In the genomic region with DNA sequence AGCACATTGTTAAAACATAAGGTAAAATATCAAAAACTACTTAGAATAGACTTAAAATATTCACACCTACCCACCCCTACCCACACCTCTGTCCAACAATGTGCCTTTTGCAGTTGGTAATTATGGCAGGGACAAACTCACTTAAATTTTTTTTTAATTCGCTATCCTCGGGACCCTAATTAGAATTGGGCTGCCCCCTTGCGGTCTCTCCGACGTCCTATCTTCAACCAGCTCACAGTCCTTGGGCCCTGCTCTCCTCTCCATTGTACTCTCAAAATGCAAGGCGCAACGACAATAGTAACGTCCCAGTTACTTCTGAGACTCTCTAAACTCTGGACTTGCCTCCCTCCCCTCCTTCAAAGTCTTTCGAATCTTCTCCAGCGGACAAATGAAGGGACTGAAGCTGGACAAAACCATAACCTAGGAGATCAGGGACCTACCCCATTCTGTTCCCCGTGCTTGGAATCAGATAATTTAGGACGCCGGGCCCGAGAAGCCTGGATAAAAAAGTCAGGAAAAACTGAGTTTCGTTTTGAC, we compare ENCODE assay signal across 1 cellular context.
TF ChIP-seq lines count a peak whose summit lies in the region.

No MANE protein-coding gene starts in this region.

TF ChIP-seq in K562, 482 proteins besides CTCF, POLR2A, EP300 and RAD21:
- peak; percentile 86 for TF ChIP-seq ZNF384 (IDR thresholded peaks at IDR 0.05; ENCODE audit: low read depth, low read length)
- TF ChIP-seq HNRNPUL1 (IDR thresholded peaks at IDR 0.05; ENCODE audit: low read length): no peak
- no peak for TF ChIP-seq MCM3 (IDR thresholded peaks at IDR 0.05)
- TF ChIP-seq ZNF707 (CRISPR knock-in tag; conservative IDR thresholded peaks at IDR 0.05): no peak
- TF ChIP-seq GABPA (tag; conservative IDR thresholded peaks at IDR 0.05; ENCODE audit: low read depth): no peak
- no peak for TF ChIP-seq ZKSCAN3 (CRISPR knock-in tag; IDR thresholded peaks at IDR 0.05)
- TF ChIP-seq ARID2 (IDR thresholded peaks at IDR 0.05): 0 out of 2 replicates have a peak, but pooled peaks have one; percentile 15
- TF ChIP-seq, protein P1, sequence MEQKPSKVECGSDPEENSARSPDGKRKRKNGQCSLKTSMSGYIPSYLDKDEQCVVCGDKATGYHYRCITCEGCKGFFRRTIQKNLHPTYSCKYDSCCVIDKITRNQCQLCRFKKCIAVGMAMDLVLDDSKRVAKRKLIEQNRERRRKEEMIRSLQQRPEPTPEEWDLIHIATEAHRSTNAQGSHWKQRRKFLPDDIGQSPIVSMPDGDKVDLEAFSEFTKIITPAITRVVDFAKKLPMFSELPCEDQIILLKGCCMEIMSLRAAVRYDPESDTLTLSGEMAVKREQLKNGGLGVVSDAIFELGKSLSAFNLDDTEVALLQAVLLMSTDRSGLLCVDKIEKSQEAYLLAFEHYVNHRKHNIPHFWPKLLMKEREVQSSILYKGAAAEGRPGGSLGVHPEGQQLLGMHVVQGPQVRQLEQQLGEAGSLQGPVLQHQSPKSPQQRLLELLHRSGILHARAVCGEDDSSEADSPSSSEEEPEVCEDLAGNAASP (IDR thresholded peaks at IDR 0.05): no peak
- TF ChIP-seq, protein P2, sequence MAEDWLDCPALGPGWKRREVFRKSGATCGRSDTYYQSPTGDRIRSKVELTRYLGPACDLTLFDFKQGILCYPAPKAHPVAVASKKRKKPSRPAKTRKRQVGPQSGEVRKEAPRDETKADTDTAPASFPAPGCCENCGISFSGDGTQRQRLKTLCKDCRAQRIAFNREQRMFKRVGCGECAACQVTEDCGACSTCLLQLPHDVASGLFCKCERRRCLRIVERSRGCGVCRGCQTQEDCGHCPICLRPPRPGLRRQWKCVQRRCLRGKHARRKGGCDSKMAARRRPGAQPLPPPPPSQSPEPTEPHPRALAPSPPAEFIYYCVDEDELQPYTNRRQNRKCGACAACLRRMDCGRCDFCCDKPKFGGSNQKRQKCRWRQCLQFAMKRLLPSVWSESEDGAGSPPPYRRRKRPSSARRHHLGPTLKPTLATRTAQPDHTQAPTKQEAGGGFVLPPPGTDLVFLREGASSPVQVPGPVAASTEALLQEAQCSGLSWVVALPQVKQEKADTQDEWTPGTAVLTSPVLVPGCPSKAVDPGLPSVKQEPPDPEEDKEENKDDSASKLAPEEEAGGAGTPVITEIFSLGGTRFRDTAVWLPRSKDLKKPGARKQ (CRISPR knock-in tag; IDR thresholded peaks at IDR 0.05): no peak
- TF ChIP-seq CREM (IDR thresholded peaks at IDR 0.05; ENCODE audit: low read depth): peak; percentile 26; the same call in 1 of the 2 replicates
- TF ChIP-seq, protein P3, sequence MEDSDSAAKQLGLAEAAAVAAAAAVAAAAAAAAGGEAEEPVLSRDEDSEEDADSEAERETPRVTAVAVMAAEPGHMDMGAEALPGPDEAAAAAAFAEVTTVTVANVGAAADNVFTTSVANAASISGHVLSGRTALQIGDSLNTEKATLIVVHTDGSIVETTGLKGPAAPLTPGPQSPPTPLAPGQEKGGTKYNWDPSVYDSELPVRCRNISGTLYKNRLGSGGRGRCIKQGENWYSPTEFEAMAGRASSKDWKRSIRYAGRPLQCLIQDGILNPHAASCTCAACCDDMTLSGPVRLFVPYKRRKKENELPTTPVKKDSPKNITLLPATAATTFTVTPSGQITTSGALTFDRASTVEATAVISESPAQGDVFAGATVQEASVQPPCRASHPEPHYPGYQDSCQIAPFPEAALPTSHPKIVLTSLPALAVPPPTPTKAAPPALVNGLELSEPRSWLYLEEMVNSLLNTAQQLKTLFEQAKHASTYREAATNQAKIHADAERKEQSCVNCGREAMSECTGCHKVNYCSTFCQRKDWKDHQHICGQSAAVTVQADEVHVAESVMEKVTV (CRISPR knock-in tag; IDR thresholded peaks at IDR 0.05): peak; percentile 22; the same call in 1 of the 2 replicates
- TF ChIP-seq ARID1B (IDR thresholded peaks at IDR 0.05): no peak
- no peak for TF ChIP-seq NFE2L1 (tag; IDR thresholded peaks at IDR 0.05; ENCODE audit: borderline replicate concordance, low read depth)
- peak; percentile 47; the same call in 1 of the 2 replicates for TF ChIP-seq SMC3 (conservative IDR thresholded peaks at IDR 0.05; ENCODE audit: insufficient read depth, low read depth, low read length)
- TF ChIP-seq RAD51 (IDR thresholded peaks at IDR 0.05; ENCODE audit: borderline replicate concordance, low read depth): no peak
- TF ChIP-seq KDM2B (CRISPR knock-in tag; IDR thresholded peaks at IDR 0.05): no peak
- TF ChIP-seq CHD1 (IDR thresholded peaks at IDR 0.05; ENCODE audit: low read length): no peak
- 0 out of 4 replicates have a peak, but pooled peaks of 1 of the 2 experiments have one; percentile 17 for TF ChIP-seq MAZ (CRISPR knock-in tag; conservative IDR thresholded peaks at IDR 0.05 in 1 of 2, IDR thresholded peaks at IDR 0.05 in 1 of 2)
- 0 out of 2 replicates have a peak, but pooled peaks have one; percentile 29 for TF ChIP-seq CC2D1A (IDR thresholded peaks at IDR 0.05)
- TF ChIP-seq MTF1 (CRISPR knock-in tag; IDR thresholded peaks at IDR 0.05; ENCODE audit: borderline replicate concordance): no peak
- TF ChIP-seq, protein P4, sequence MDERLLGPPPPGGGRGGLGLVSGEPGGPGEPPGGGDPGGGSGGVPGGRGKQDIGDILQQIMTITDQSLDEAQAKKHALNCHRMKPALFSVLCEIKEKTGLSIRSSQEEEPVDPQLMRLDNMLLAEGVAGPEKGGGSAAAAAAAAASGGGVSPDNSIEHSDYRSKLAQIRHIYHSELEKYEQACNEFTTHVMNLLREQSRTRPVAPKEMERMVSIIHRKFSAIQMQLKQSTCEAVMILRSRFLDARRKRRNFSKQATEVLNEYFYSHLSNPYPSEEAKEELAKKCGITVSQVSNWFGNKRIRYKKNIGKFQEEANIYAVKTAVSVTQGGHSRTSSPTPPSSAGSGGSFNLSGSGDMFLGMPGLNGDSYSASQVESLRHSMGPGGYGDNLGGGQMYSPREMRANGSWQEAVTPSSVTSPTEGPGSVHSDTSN (CRISPR knock-in tag; IDR thresholded peaks at IDR 0.05; ENCODE audit: low read depth): no peak
- TF ChIP-seq, protein P4 (tag; conservative IDR thresholded peaks at IDR 0.05; ENCODE audit: low read depth): no peak
- TF ChIP-seq, protein P5, sequence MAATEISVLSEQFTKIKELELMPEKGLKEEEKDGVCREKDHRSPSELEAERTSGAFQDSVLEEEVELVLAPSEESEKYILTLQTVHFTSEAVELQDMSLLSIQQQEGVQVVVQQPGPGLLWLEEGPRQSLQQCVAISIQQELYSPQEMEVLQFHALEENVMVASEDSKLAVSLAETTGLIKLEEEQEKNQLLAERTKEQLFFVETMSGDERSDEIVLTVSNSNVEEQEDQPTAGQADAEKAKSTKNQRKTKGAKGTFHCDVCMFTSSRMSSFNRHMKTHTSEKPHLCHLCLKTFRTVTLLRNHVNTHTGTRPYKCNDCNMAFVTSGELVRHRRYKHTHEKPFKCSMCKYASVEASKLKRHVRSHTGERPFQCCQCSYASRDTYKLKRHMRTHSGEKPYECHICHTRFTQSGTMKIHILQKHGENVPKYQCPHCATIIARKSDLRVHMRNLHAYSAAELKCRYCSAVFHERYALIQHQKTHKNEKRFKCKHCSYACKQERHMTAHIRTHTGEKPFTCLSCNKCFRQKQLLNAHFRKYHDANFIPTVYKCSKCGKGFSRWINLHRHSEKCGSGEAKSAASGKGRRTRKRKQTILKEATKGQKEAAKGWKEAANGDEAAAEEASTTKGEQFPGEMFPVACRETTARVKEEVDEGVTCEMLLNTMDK (IDR thresholded peaks at IDR 0.05; ENCODE audit: borderline replicate concordance, insufficient read depth, low read depth, low read length, poor library complexity, severe bottlenecking): peak; percentile 78
- no peak for TF ChIP-seq KLF6 (CRISPR knock-in tag; IDR thresholded peaks at IDR 0.05; ENCODE audit: borderline replicate concordance)
- TF ChIP-seq ZBTB34 (CRISPR knock-in tag; IDR thresholded peaks at IDR 0.05): no peak
- no peak for TF ChIP-seq ZNF140 (CRISPR knock-in tag; IDR thresholded peaks at IDR 0.05)
- no peak for TF ChIP-seq ZNF586 (CRISPR knock-in tag; conservative IDR thresholded peaks at IDR 0.05)
- TF ChIP-seq ARID3A (IDR thresholded peaks at IDR 0.05; ENCODE audit: borderline replicate concordance, low read depth, low read length): peak; percentile 71; the same call in 1 of the 2 replicates
TF ChIP-seq in K562: peak in this region for 9.
